1 cellular context compared by ENCODE assay signal in genomic region chrX:154401045-154401799, GRCh38.
TF ChIP-seq lines count a peak whose summit lies in the region.

No MANE protein-coding gene starts in this region.

TF ChIP-seq in WTC11, 78 proteins besides CTCF, POLR2A, EP300 and RAD21 (continued from another document):
- peak; percentile 91 for TF ChIP-seq ERG (CRISPR knock-in tag; IDR thresholded peaks at IDR 0.05)
- TF ChIP-seq ZNF416 (CRISPR knock-in tag; IDR thresholded peaks at IDR 0.05): peak; percentile 87
- TF ChIP-seq, protein P1, sequence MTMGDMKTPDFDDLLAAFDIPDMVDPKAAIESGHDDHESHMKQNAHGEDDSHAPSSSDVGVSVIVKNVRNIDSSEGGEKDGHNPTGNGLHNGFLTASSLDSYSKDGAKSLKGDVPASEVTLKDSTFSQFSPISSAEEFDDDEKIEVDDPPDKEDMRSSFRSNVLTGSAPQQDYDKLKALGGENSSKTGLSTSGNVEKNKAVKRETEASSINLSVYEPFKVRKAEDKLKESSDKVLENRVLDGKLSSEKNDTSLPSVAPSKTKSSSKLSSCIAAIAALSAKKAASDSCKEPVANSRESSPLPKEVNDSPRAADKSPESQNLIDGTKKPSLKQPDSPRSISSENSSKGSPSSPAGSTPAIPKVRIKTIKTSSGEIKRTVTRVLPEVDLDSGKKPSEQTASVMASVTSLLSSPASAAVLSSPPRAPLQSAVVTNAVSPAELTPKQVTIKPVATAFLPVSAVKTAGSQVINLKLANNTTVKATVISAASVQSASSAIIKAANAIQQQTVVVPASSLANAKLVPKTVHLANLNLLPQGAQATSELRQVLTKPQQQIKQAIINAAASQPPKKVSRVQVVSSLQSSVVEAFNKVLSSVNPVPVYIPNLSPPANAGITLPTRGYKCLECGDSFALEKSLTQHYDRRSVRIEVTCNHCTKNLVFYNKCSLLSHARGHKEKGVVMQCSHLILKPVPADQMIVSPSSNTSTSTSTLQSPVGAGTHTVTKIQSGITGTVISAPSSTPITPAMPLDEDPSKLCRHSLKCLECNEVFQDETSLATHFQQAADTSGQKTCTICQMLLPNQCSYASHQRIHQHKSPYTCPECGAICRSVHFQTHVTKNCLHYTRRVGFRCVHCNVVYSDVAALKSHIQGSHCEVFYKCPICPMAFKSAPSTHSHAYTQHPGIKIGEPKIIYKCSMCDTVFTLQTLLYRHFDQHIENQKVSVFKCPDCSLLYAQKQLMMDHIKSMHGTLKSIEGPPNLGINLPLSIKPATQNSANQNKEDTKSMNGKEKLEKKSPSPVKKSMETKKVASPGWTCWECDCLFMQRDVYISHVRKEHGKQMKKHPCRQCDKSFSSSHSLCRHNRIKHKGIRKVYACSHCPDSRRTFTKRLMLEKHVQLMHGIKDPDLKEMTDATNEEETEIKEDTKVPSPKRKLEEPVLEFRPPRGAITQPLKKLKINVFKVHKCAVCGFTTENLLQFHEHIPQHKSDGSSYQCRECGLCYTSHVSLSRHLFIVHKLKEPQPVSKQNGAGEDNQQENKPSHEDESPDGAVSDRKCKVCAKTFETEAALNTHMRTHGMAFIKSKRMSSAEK (CRISPR knock-in tag; IDR thresholded peaks at IDR 0.05; ENCODE audit: borderline replicate concordance): peak; percentile 91
- TF ChIP-seq NFATC4 (CRISPR knock-in tag; IDR thresholded peaks at IDR 0.05): peak; percentile 92
